ENCODE assay signal across 9 cellular contexts in the genomic region with DNA sequence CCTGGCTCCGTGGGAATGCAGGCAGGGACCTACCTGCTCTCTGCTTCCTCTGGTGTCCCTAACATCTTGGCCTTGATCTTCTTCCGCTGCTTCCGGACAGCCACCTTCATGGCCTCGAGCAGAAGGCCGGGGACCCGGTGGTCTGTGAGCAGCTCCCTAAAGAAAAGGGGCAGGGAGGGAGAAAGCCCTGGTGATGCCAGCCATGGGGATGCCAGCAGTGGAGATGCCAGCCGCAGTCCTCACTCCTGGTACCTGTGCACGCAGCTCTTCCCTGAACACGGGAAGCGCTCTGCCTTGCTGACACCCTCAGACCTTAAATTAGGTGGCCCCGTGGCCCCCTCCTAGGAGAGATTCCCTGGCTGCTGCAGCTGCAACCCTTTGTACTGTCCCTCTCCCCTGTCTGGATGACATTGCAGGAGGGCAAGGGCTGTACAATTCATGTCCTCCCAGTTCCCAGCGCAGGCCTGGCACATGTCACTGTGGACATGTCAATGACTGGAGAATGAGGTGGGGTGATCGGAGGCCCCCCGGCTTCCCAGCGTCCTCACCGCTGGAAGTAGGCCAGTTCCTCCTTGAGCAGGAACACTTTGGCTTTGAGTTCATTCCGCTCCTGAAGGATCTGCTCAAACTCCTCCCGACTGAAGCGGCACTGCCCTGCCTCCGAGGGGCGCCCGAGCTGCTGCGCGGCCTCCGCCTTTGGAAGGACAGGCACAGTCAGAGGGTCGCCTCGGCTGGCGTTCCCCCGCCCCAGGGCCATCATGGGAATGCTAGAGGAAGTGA. TPM values are rescaled to one million over a fixed set of nuclear protein-coding genes. Genes with fewer than 3 reads are reported as not detected.
DNase-seq lines count a peak whose midpoint lies in the region; ATAC-seq and TF ChIP-seq lines count a peak whose summit lies in the region.
"Had no signal": no experiment of that assay in that cellular context is flagged by ENCODE, and none has a peak within 500 bp of the region (broad histone marks: within the 10 kb centered on the region; RNA-seq: fewer than 3 reads in every experiment).

No MANE protein-coding gene starts in this region.

- DNase-seq in Daoy (ENCODE audit: low read depth) (peak; percentile 55), brain microvascular endothelial cell (no peak), left lung (peak; percentile 73 to 74), GM19240 (ENCODE audit: insufficient read length, low spot score) (no peak), cerebellar nuclear complex (lab: John Stamatoyannopoulos, UW) (no peak)

- H3K4me1 ChIP-seq in HUES64 (ENCODE audit: insufficient read depth, low read length), result 0 out of 2 replicates have a peak, but pooled peaks cover 19% of the 10 kb centered on the region
- peaks cover 36 to 73% of the 10 kb centered on the region in 2 donors for H3K4me1 ChIP-seq in left lung
- peaks cover 15% of the 10 kb centered on the region for H3K4me1 ChIP-seq in thymus (ENCODE audit: control insufficient read depth, insufficient read depth, low read length)

- peaks cover 29% of the 10 kb centered on the region for H3K36me3 ChIP-seq in HUES64 (ENCODE audit: insufficient read depth, low read length)
- H3K36me3 ChIP-seq in brain microvascular endothelial cell (replicated peaks), result peaks cover 23% of the 10 kb centered on the region
- H3K36me3 ChIP-seq in left lung, result peaks cover 0 to 30% of the 10 kb centered on the region in 2 donors
- H3K36me3 ChIP-seq in thymus (ENCODE audit: control insufficient read depth, insufficient read depth), result peaks cover 31% of the 10 kb centered on the region

- peak overlapping the region; percentile 47 for H3K9ac ChIP-seq in HUES64 (ENCODE audit: low read depth, low read length)

- H3K4me3 ChIP-seq in HUES64 (ENCODE audit: low read length), result peak overlapping the region; percentile 60
- peak overlapping the region; percentile 49 for H3K4me3 ChIP-seq in brain microvascular endothelial cell (ENCODE audit: low read depth, low read length)
- peak overlapping the region; percentile 32 to 70 for H3K4me3 ChIP-seq in left lung
- H3K4me3 ChIP-seq in thymus (ENCODE audit: low read length), result peak overlapping the region; percentile 30

- intact Hi-C loops in left lung (cut with DNase I), result no loop called here

- H3K9me3 ChIP-seq in HUES64 (ENCODE audit: insufficient read depth, low read depth, low read length) (no peaks in the 10 kb centered on the region), left lung (no peaks in the 10 kb centered on the region), thymus (ENCODE audit: control insufficient read depth) (peaks cover 1% of the 10 kb centered on the region)

- no peak overlapping the region for H3K27ac ChIP-seq in HUES64 (ENCODE audit: low read depth, low read length)
- H3K27ac ChIP-seq in brain microvascular endothelial cell, result no peak overlapping the region
- H3K27ac ChIP-seq in left lung, result peak overlapping the region; percentile 83 to 98
- H3K27ac ChIP-seq in thymus (ENCODE audit: low read depth), result peak overlapping the region; percentile 57

- peaks cover 17% of the 10 kb centered on the region for H3K27me3 ChIP-seq in HUES64 (ENCODE audit: insufficient read depth, low read length)
- H3K27me3 ChIP-seq in brain microvascular endothelial cell (replicated peaks), result no peaks in the 10 kb centered on the region
- no peaks in the 10 kb centered on the region for H3K27me3 ChIP-seq in left lung
- H3K27me3 ChIP-seq in thymus (ENCODE audit: control insufficient read depth, insufficient read depth), result no peaks in the 10 kb centered on the region

- TF ChIP-seq CTCF in brain microvascular endothelial cell (IDR thresholded peaks at IDR 0.05; ENCODE audit: low read depth, low read length, missing control alignments) (peak; percentile 32), left lung (IDR thresholded peaks at IDR 0.05) (no peak)

- ATAC-seq in left lung (peak; percentile 18), HG02884 (IDR thresholded peaks at IDR 0.05; ENCODE audit: unreplicated experiment) (no peak)

- in situ Hi-C loops in brain microvascular endothelial cell (cut with HindIII; ENCODE audit: low pct_ligation_motif_present, low sequenced_read_pairs), result no loop called here

- WGBS in HUES64, result 65% methylated on average over 29 of the region's 29 CpGs
- WGBS in thymus, result 48% methylated on average over 29 of the region's 29 CpGs

RNA-seq across cellular contexts. Expression of a gene that starts 1.7 kb away (rescaled TPM):
- 7.7 and 40.7 TPM in 2 replicates for total RNA-seq in Daoy (2014; rRNA removed; shearing (Covaris generic))
- 2.8 TPM for polyA plus RNA-seq in HUES64 (2013, experiment 1 of 2)
- 5.1 TPM for polyA plus RNA-seq in HUES64 (2013, experiment 2 of 2)
- 10 to 100 TPM; 21.2 to 34.7 TPM for total RNA-seq in left lung
- 11.7 TPM for polyA plus RNA-seq in thymus

RNA-seq across cellular contexts. Expression of a gene that starts 2.5 kb away (rescaled TPM):
- total RNA-seq in Daoy (2014; rRNA removed; shearing (Covaris generic)), result 2.1 and 4.0 TPM in 2 replicates
- 0.90 TPM for polyA plus RNA-seq in HUES64 (2013, experiment 1 of 2)
- polyA plus RNA-seq in HUES64 (2013, experiment 2 of 2), result 1.2 TPM
- 10 to 100 TPM; 24.8 to 33.0 TPM for total RNA-seq in left lung
- polyA plus RNA-seq in thymus, result 5.8 TPM
- total RNA-seq: NCI-H460 had no signal

RNA-seq across cellular contexts. Expression of a gene that starts 19.4 kb away (rescaled TPM):
- total RNA-seq in Daoy (2014; rRNA removed; shearing (Covaris generic)), result 11.5 and 11.9 TPM in 2 replicates
- 11.9 TPM for polyA plus RNA-seq in HUES64 (2013, experiment 1 of 2)
- 10.9 TPM for polyA plus RNA-seq in HUES64 (2013, experiment 2 of 2)
- total RNA-seq in left lung, result 10 to 100 TPM; 53.1 to 87.9 TPM
- 13.9 TPM for polyA plus RNA-seq in thymus

RNA-seq across cellular contexts. Expression of a gene that starts 36.7 kb away (rescaled TPM):
- total RNA-seq in Daoy (2014; rRNA removed; shearing (Covaris generic)), result 63.9 and 93.3 TPM in 2 replicates
- 180 TPM for polyA plus RNA-seq in HUES64 (2013, experiment 1 of 2)
- polyA plus RNA-seq in HUES64 (2013, experiment 2 of 2), result 184 TPM
- total RNA-seq in left lung, result 100 to 1,000 TPM; 230 to 268 TPM
- 86.2 TPM for polyA plus RNA-seq in thymus

Comparison
In these comparisons a context has a peak if more than half of its experiments do, and no peak if none do; other contexts are left out.
1. DNase-seq: peak in Daoy (single experiment) and left lung (2 of 2); none in brain microvascular endothelial cell (single experiment), GM19240 (single experiment) and cerebellar nuclear complex (0 of 2).
2. H3K27ac ChIP-seq: peak in left lung (2 of 2) and thymus (single experiment); none in HUES64 (single experiment) and brain microvascular endothelial cell (single experiment).
3. Peak in every context shown above with its lines, with median percentiles within 50 percentile points of each other: H3K4me3 ChIP-seq.